ENCODE assay signal across 8 cellular contexts in genomic region chr12:57936513-57936883, GRCh38. TPM values are rescaled to one million over a fixed set of nuclear protein-coding genes. Genes with fewer than 3 reads are reported as not detected.
A peak's percentile ranks its signal among the peaks of the same experiment; 100 is the strongest.
DNase-seq lines count a peak whose midpoint lies in the region; ATAC-seq and TF ChIP-seq lines count a peak whose summit lies in the region.

No MANE protein-coding gene starts in this region.

- H3K36me3 Mint-ChIP-seq in activated naive CD4-positive, alpha-beta T cell treated with anti-CD3 and anti-CD28 coated beads, Interleukin-2, amount 50 U/mL, for 24 hours = peaks cover 5% of the 10 kb centered on the region
- peaks cover 2% of the 10 kb centered on the region for H3K36me3 Mint-ChIP-seq in activated naive CD8-positive, alpha-beta T cell treated with anti-CD3 and anti-CD28 coated beads, Interleukin-2, amount 50 U/mL, for 24 hours (ENCODE audit: low read depth)

- TF ChIP-seq CTCF in lower leg skin (IDR thresholded peaks at IDR 0.05) (no peak), transverse colon (IDR thresholded peaks at IDR 0.05) (no peak)

- in situ Hi-C loops in transverse colon (cut with MboI; ENCODE audit: low pct_ligation_motif_present in 1 of 4, low pct_unique_long_range_greater_than_20kb in 1 of 4, low sequenced_read_pairs in 3 of 4) = no loop called here

- ATAC-seq in activated naive CD8-positive, alpha-beta T cell treated with anti-CD3 and anti-CD28 coated beads, Interleukin-2, amount 50 U/mL, for 24 hours = no peak
- no peak for ATAC-seq in GM18867 (IDR thresholded peaks at IDR 0.05; ENCODE audit: unreplicated experiment)
- no peak for ATAC-seq in GM21367 (IDR thresholded peaks at IDR 0.05; ENCODE audit: unreplicated experiment)

- intact Hi-C loops in lower leg skin (cut with DNase I; ENCODE audit: low total_unique reads) = no loop called here
- intact Hi-C loops in transverse colon (cut with DNase I; ENCODE audit: low total_unique reads) = no loop called here

- H3K4me3 Mint-ChIP-seq in activated naive CD4-positive, alpha-beta T cell treated with anti-CD3 and anti-CD28 coated beads, Interleukin-2, amount 50 U/mL, for 24 hours = peak overlapping the region; percentile 81
- H3K4me3 Mint-ChIP-seq in activated naive CD8-positive, alpha-beta T cell treated with anti-CD3 and anti-CD28 coated beads, Interleukin-2, amount 50 U/mL, for 24 hours = peak overlapping the region; percentile 97

- TF ChIP-seq EP300 in transverse colon (IDR thresholded peaks at IDR 0.05; ENCODE audit: low read depth) = no peak

- 59 to 75% methylated on average over 3 of the region's 3 CpGs for WGBS in lower leg skin, 2 donors
- 43 to 50% methylated on average over 3 of the region's 3 CpGs for WGBS in transverse colon (ENCODE audit: low coverage in 1 of 2), 2 donors

- no peaks in the 10 kb centered on the region for H3K36me3 ChIP-seq in transverse colon

- TF ChIP-seq POLR2A in lower leg skin (IDR thresholded peaks at IDR 0.05) = no peak
- no peak for TF ChIP-seq POLR2A in transverse colon (IDR thresholded peaks at IDR 0.05)

- peaks cover 7 to 24% (median 13%) of the 10 kb centered on the region in 4 donors for H3K4me1 ChIP-seq in transverse colon

- H3K4me1 Mint-ChIP-seq in activated naive CD4-positive, alpha-beta T cell treated with anti-CD3 and anti-CD28 coated beads, Interleukin-2, amount 50 U/mL, for 24 hours = peaks cover 48% of the 10 kb centered on the region
- peaks cover 41% of the 10 kb centered on the region for H3K4me1 Mint-ChIP-seq in activated naive CD8-positive, alpha-beta T cell treated with anti-CD3 and anti-CD28 coated beads, Interleukin-2, amount 50 U/mL, for 24 hours

- H3K27me3 Mint-ChIP-seq in activated naive CD4-positive, alpha-beta T cell treated with anti-CD3 and anti-CD28 coated beads, Interleukin-2, amount 50 U/mL, for 24 hours = no peaks in the 10 kb centered on the region
- H3K27me3 Mint-ChIP-seq in activated naive CD8-positive, alpha-beta T cell treated with anti-CD3 and anti-CD28 coated beads, Interleukin-2, amount 50 U/mL, for 24 hours = no peaks in the 10 kb centered on the region

- no peaks in the 10 kb centered on the region for H3K27me3 ChIP-seq in transverse colon

- H3K27ac ChIP-seq in transverse colon = peak overlapping the region; percentile 55 to 89 (median 76)

- DNase-seq in activated naive CD4-positive, alpha-beta T cell (lab: John Stamatoyannopoulos, UW) = no peak
- DNase-seq in activated naive CD8-positive, alpha-beta T cell treated with anti-CD3 and anti-CD28 coated beads, Interleukin-2, amount 50 U/mL, for 24 hours = no peak
- no peak for DNase-seq in lower leg skin (ENCODE audit: low spot score in 2 of 2)
- DNase-seq in transverse colon = no peak
- no peak for DNase-seq in NCI-H524 treated with DMSO at 0.1 percent for 48 hours (lab: John Stamatoyannopoulos, UW)

- H3K4me3 ChIP-seq in lower leg skin (ENCODE audit: low read depth, poor library complexity, severe bottlenecking) (peak overlapping the region; percentile 22), transverse colon (peak overlapping the region in 3 of 4 donors; percentile 43 to 59 (median 54))

- no peaks in the 10 kb centered on the region for H3K9me3 Mint-ChIP-seq in activated naive CD4-positive, alpha-beta T cell treated with anti-CD3 and anti-CD28 coated beads, Interleukin-2, amount 50 U/mL, for 24 hours
- H3K9me3 Mint-ChIP-seq in activated naive CD8-positive, alpha-beta T cell treated with anti-CD3 and anti-CD28 coated beads, Interleukin-2, amount 50 U/mL, for 24 hours = no peaks in the 10 kb centered on the region

- H3K9me3 ChIP-seq in transverse colon = no peaks in the 10 kb centered on the region

- H3K27ac Mint-ChIP-seq in activated naive CD4-positive, alpha-beta T cell treated with anti-CD3 and anti-CD28 coated beads, Interleukin-2, amount 50 U/mL, for 24 hours = peak overlapping the region; percentile 92
- H3K27ac Mint-ChIP-seq in activated naive CD8-positive, alpha-beta T cell treated with anti-CD3 and anti-CD28 coated beads, Interleukin-2, amount 50 U/mL, for 24 hours = peak overlapping the region; percentile 99

RNA-seq across cellular contexts. Expression of gene ATP23, which starts 4.9 kb away (rescaled TPM):
- total RNA-seq in lower leg skin = 10 to 100 TPM in 2 of 4 donors, 1 to 10 TPM in 2; 3.0 to 14.3 (median 10.8) TPM
- 10 to 100 TPM in 3 of 4 donors, under 1 TPM in 1; 0.80 to 41.8 (median 24.5) TPM for total RNA-seq in transverse colon
